ENCODE assay signal across 14 cellular contexts in genomic region chr10:124300224-124300623, GRCh38.
DNase-seq lines count a peak whose midpoint lies in the region; ATAC-seq and TF ChIP-seq lines count a peak whose summit lies in the region.
"Had no signal": no experiment of that assay in that cellular context is flagged by ENCODE, and none has a peak within 500 bp of the region (broad histone marks: within the 10 kb centered on the region; RNA-seq: fewer than 3 reads in every experiment).

No MANE protein-coding gene starts in this region.

- H3K27me3 ChIP-seq in IMR-90 (ENCODE audit: control insufficient read depth, insufficient read depth, low read length) = no peaks in the 10 kb centered on the region
- no peaks in the 10 kb centered on the region for H3K27me3 ChIP-seq in aorta (ENCODE audit: control insufficient read depth in 1 of 2, insufficient read depth in 2 of 2, low read length in 1 of 2)
- H3K27me3 ChIP-seq: BLaER1 treated with 17β-estradiol and CSF1 and Interleukin-3, amounts not matched to agents 10 nM and 100 nM had no signal

- no TSS peak for BruUV-seq in IMR-90 (replicated peaks; lab: Mats Ljungman, UMichigan)

- no peak overlapping the region for H2AK5ac ChIP-seq in IMR-90 (ENCODE audit: low read depth, low read length)

- intact Hi-C loops in IMR-90 (cut with micrococcal nuclease) = no loop called here
- intact Hi-C loops in aorta (cut with DNase I) = no loop called here

- no peaks in the 10 kb centered on the region for H3K79me1 ChIP-seq in IMR-90 (ENCODE audit: low read depth in 1 of 2, low read length in 2 of 2)

- H3K9me1 ChIP-seq in IMR-90 (ENCODE audit: insufficient read depth, low read length) = no peaks in the 10 kb centered on the region

- in situ Hi-C loops in IMR-90 (cut with MboI; ENCODE audit: low sequenced_read_pairs) = no loop called here

- no peak for TF ChIP-seq RAD21 in IMR-90 (IDR thresholded peaks at IDR 0.05; ENCODE audit: low read length)

- H2BK120ac ChIP-seq in IMR-90 (ENCODE audit: low read depth, low read length) = no peak overlapping the region

- H3K4me3 ChIP-seq in IMR-90 (ENCODE audit: insufficient read depth, low read depth, low read length) = no peak overlapping the region
- H3K4me3 ChIP-seq in aorta (ENCODE audit: low read length in 2 of 2) = no peak overlapping the region
- H3K4me3 ChIP-seq: BLaER1 treated with 17β-estradiol and CSF1 and Interleukin-3, amounts not matched to agents 10 nM and 100 nM; HAP-1 had no signal

- dilution Hi-C loops in IMR-90 (cut with HindIII; ENCODE audit: low sequenced_read_pairs, unreplicated experiment) = no loop called here

- no peak for TF ChIP-seq CTCF in IMR-90 (conservative IDR thresholded peaks at IDR 0.05; ENCODE audit: low read depth, low read length)

- H3K14ac ChIP-seq in IMR-90 (replicated peaks; ENCODE audit: low read depth, low read length) = no peak overlapping the region

- no peak overlapping the region for H2BK5ac ChIP-seq in IMR-90 (ENCODE audit: low read depth, low read length, poor library complexity, severe bottlenecking)

- H4K20me1 ChIP-seq in IMR-90 (ENCODE audit: insufficient read depth, low read length) = no peaks in the 10 kb centered on the region
- H4K20me1 ChIP-seq: BLaER1 treated with 17β-estradiol and CSF1 and Interleukin-3, amounts not matched to agents 10 nM and 100 nM had no signal

- H2BK20ac ChIP-seq in IMR-90 (ENCODE audit: low read depth, low read length) = no peak overlapping the region

- CTCF ChIA-PET in IMR-90 (lab: Yijun Ruan, JAX) = no interaction called here

- no peak overlapping the region for H3K4me2 ChIP-seq in IMR-90 (ENCODE audit: low read depth, low read length)

- peak overlapping the region; percentile 28 for H2AK9ac ChIP-seq in IMR-90 (replicated peaks; ENCODE audit: low read depth, low read length, poor library complexity)

- DNase-seq in activated effector memory CD4-positive, alpha-beta T cell treated with anti-CD3 and anti-CD28 coated beads, Interleukin-2, amount 50 U/mL, for 16 hours = peak; percentile 46
- no peak for DNase-seq in activated effector memory CD4-positive, alpha-beta T cell treated with Interleukin-2 at 50 U/mL for 16 hours
- no peak for DNase-seq in IMR-90
- DNase-seq in mesenteric fat pad (ENCODE audit: low spot score) = peak; percentile 55
- peak; percentile 17 to 50 for DNase-seq in aorta
- no peak for DNase-seq in NCI-H2107 (lab: John Stamatoyannopoulos, UW)
- no peak for DNase-seq in SHP77 (lab: John Stamatoyannopoulos, UW)
- DNase-seq: 8988T; AML-193; Calu3; CD4-positive, alpha-beta T cell; DMS 273 treated with DMSO at 0.1 percent for 48 hours had no signal

- H3K18ac ChIP-seq in IMR-90 (ENCODE audit: low read depth, low read length) = no peak overlapping the region

- H3K4me1 ChIP-seq in IMR-90 (ENCODE audit: control insufficient read depth, insufficient read depth, low read length) = no peaks in the 10 kb centered on the region
- no peaks in the 10 kb centered on the region for H3K4me1 ChIP-seq in aorta (ENCODE audit: control insufficient read depth in 1 of 2, insufficient read depth in 2 of 2, low read length in 2 of 2)
- H3K4me1 ChIP-seq: HAP-1 had no signal

- ATAC-seq in IMR-90 (ENCODE audit: low read depth) (no peak), aorta (ENCODE audit: low FRiP score) (no peak)

- no peak overlapping the region for H3K27ac ChIP-seq in IMR-90 (ENCODE audit: insufficient read depth, low read length)
- H3K27ac ChIP-seq in aorta (ENCODE audit: low read depth in 1 of 2, low read length in 2 of 2) = no peak overlapping the region

- H4K91ac ChIP-seq in IMR-90 (ENCODE audit: insufficient read depth, low read depth, low read length) = no peak overlapping the region

- H3K23ac ChIP-seq in IMR-90 (ENCODE audit: low read depth, low read length) = no peak overlapping the region

- H3K9me3 ChIP-seq in IMR-90 (ENCODE audit: control insufficient read depth, insufficient read depth, low read length) (peaks cover 27% of the 10 kb centered on the region), aorta (ENCODE audit: control insufficient read depth, low read length) (no peaks in the 10 kb centered on the region)
- H3K9me3 ChIP-seq: HAP-1 had no signal

- H3K36me3 ChIP-seq in IMR-90 (ENCODE audit: control insufficient read depth, insufficient read depth, low read length) = no peaks in the 10 kb centered on the region
- H3K36me3 ChIP-seq in aorta (ENCODE audit: control insufficient read depth in 1 of 2, insufficient read depth in 2 of 2, low read length in 1 of 2) = no peaks in the 10 kb centered on the region
- H3K36me3 ChIP-seq: HAP-1 had no signal

- H2BK15ac ChIP-seq in IMR-90 (ENCODE audit: low read depth, low read length) = no peak overlapping the region

- no peak overlapping the region for H3K56ac ChIP-seq in IMR-90 (ENCODE audit: extremely low read depth, insufficient read depth, low read length)

- H3K4ac ChIP-seq in IMR-90 (ENCODE audit: low read depth, low read length) = no peak overlapping the region

- H2AFZ ChIP-seq in IMR-90 (replicated peaks; ENCODE audit: low read length, poor library complexity) = no peak overlapping the region

- H4K8ac ChIP-seq in IMR-90 (ENCODE audit: low read depth in 2 of 2, low read length in 2 of 2) = no peak overlapping the region

- no peak overlapping the region for H4K5ac ChIP-seq in IMR-90 (ENCODE audit: low read depth, low read length)

- no peak overlapping the region for H3K9ac ChIP-seq in IMR-90 (ENCODE audit: low read depth, low read length)
- H3K9ac ChIP-seq: BLaER1 treated with 17β-estradiol and CSF1 and Interleukin-3, amounts not matched to agents 10 nM and 100 nM had no signal

- TF ChIP-seq POLR2A in IMR-90 (IDR thresholded peaks at IDR 0.05; ENCODE audit: low read depth, low read length) = no peak

- WGBS in IMR-90 (ENCODE audit: extremely low coverage in 2 of 2, insufficient read length in 1 of 2), 2 experiments = 40% methylated on average over 1 of the region's 6 CpGs; no CpG with 5 or more reads in 1 of the 2 experiments
- WGBS in aorta, 2 donors = 95% methylated on average over 6 of the region's 6 CpGs

- POLR2A ChIA-PET in IMR-90 (lab: Charles Lee; ENCODE audit: unreplicated experiment) = no interaction called here

TF ChIP-seq in IMR-90, 13 proteins besides CTCF, POLR2A, EP300 and RAD21:
- no peak for TF ChIP-seq ELK1 (IDR thresholded peaks at IDR 0.05; ENCODE audit: borderline replicate concordance, low read depth, low read length)
- no peak for TF ChIP-seq MAFK (IDR thresholded peaks at IDR 0.05; ENCODE audit: low read depth, low read length)
- TF ChIP-seq CHD1 (IDR thresholded peaks at IDR 0.05; ENCODE audit: low read depth, low read length) = no peak
- TF ChIP-seq RFX5 (IDR thresholded peaks at IDR 0.05; ENCODE audit: low read depth, low read length) = no peak
- no peak for TF ChIP-seq CEBPB (IDR thresholded peaks at IDR 0.05; ENCODE audit: low read depth, low read length)
- no peak for TF ChIP-seq FOS (IDR thresholded peaks at IDR 0.05; ENCODE audit: low read depth, low read length)
- no peak for TF ChIP-seq USF2 (IDR thresholded peaks at IDR 0.05; ENCODE audit: low read depth, low read length)

Comparison
In these comparisons a context has a peak if more than half of its experiments do, and no peak if none do; other contexts are left out.
1. DNase-seq: peak in activated effector memory CD4-positive, alpha-beta T cell treated with anti-CD3 and anti-CD28 coated beads, Interleukin-2, amount 50 U/mL, for 16 hours (single experiment), mesenteric fat pad (single experiment) and aorta (2 of 2); none in activated effector memory CD4-positive, alpha-beta T cell treated with Interleukin-2 at 50 U/mL for 16 hours (single experiment), IMR-90 (single experiment), NCI-H2107 (single experiment) and SHP77 (0 of 2).